ENCODE assay signal across 22 cellular contexts in genomic region chr2:238446371-238446770, GRCh38.
"Had no signal": no experiment of that assay in that cellular context is flagged by ENCODE, and none has a peak within 500 bp of the region (broad histone marks: within the 10 kb centered on the region; RNA-seq: fewer than 3 reads in every experiment).

No MANE protein-coding gene starts in this region.

- H3K4me1 ChIP-seq: foreskin keratinocyte had no signal

- H3K4me3 ChIP-seq: hepatocyte, mucosa of descending colon, pancreas, psoas muscle, spleen, testis, transverse colon had no signal

- H3K27me3 ChIP-seq: foreskin keratinocyte, hepatocyte, pancreas, spleen, testis, transverse colon had no signal

- H3K9me3 ChIP-seq: mucosa of descending colon, pancreas, psoas muscle, spleen, testis, transverse colon had no signal

- H3K4me3 Mint-ChIP-seq: naive thymus-derived CD8-positive, alpha-beta T cell; neural crest cell; stimulated activated naive B cell treated with anti-CD40 and anti-IgM and Interleukin-4, amounts not matched to agents 10 μg/mL and 1 μg/mL and 100 μg/mL, for 72 hours; stimulated activated naive CD8-positive, alpha-beta T cell treated with anti-CD3 and anti-CD28 coated beads, Interleukin-15, amount 100 ng/mL, for 72 hours had no signal

- H3K27me3 Mint-ChIP-seq: naive thymus-derived CD8-positive, alpha-beta T cell; stimulated activated naive B cell treated with anti-CD40 and anti-IgM and Interleukin-4, amounts not matched to agents 10 μg/mL and 1 μg/mL and 100 μg/mL, for 72 hours; stimulated activated naive CD8-positive, alpha-beta T cell treated with anti-CD3 and anti-CD28 coated beads, Interleukin-15, amount 100 ng/mL, for 72 hours had no signal

- H3K27ac Mint-ChIP-seq: stimulated activated naive B cell treated with anti-CD40 and anti-IgM and Interleukin-4, amounts not matched to agents 10 μg/mL and 1 μg/mL and 100 μg/mL, for 72 hours had no signal

- H3K27ac ChIP-seq: foreskin keratinocyte, hepatocyte, pancreas, psoas muscle, spleen, testis, transverse colon had no signal

- FAIRE-seq: colon, pancreas had no signal

- DNase-seq: cerebellar nuclear complex; dermis blood vessel endothelial cell; erythroblast; foreskin keratinocyte; left colon; mammary epithelial cell; mucosa of descending colon; naive thymus-derived CD8-positive, alpha-beta T cell; pancreas; psoas muscle; spleen; stimulated activated CD4-positive, alpha-beta T cell treated with anti-CD3 and anti-CD28 coated beads, Interleukin-15, amount 100 ng/mL, for 24 hours; stimulated activated CD4-positive, alpha-beta T cell treated with anti-CD3 and anti-CD28 coated beads, Interleukin-1b, Interleukin-23, amount 100 ng/mL, for 48 hours; stimulated activated CD4-positive, alpha-beta T cell treated with anti-CD3 and anti-CD28 coated beads, Interleukin-4, amount 100 ng/mL, for 24 hours; stimulated activated naive B cell treated with anti-CD40 and anti-IgM and Interleukin-4, amounts not matched to agents 10 μg/mL and 1 μg/mL and 100 μg/mL, for 72 hours; stimulated activated naive CD8-positive, alpha-beta T cell treated with anti-CD3 and anti-CD28 coated beads, Interleukin-15, amount 100 ng/mL, for 72 hours; testis; transverse colon had no signal

- H3K9me3 Mint-ChIP-seq: naive thymus-derived CD8-positive, alpha-beta T cell; neural crest cell; stimulated activated naive B cell treated with anti-CD40 and anti-IgM and Interleukin-4, amounts not matched to agents 10 μg/mL and 1 μg/mL and 100 μg/mL, for 72 hours; stimulated activated naive CD8-positive, alpha-beta T cell treated with anti-CD3 and anti-CD28 coated beads, Interleukin-15, amount 100 ng/mL, for 72 hours had no signal

- ATAC-seq: foreskin keratinocyte; left colon; mucosa of descending colon; naive thymus-derived CD8-positive, alpha-beta T cell; pancreas; psoas muscle; sciatic nerve; stimulated activated naive B cell treated with anti-CD40 and anti-IgM and Interleukin-4, amounts not matched to agents 10 μg/mL and 1 μg/mL and 100 μg/mL, for 72 hours; stimulated activated naive CD8-positive, alpha-beta T cell treated with anti-CD3 and anti-CD28 coated beads, Interleukin-15, amount 100 ng/mL, for 72 hours had no signal
